26 cellular contexts compared by ENCODE assay signal in the genomic region with DNA sequence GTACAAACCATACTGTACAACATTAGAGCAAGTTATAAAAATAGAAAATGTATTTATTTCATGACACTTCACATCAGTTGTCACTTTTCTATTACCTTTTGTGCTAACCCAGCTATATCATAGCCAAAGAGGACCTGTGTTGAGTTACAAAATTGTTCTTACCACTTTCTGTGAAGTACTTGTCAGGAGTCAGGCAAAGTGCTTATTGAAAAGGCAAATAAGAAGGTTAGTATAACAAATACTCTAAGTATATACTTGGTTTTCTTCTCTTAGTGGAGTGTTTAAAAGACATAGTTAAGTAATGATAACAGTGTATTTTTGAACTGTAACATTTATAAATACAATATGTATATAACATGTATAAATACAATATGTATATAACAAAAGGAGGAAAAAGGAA.
"Had no signal": no experiment of that assay in that cellular context is flagged by ENCODE, and none has a peak within 500 bp of the region (broad histone marks: within the 10 kb centered on the region; RNA-seq: fewer than 3 reads in every experiment).

No MANE protein-coding gene starts in this region.

- ATAC-seq: activated T-helper 17 cell treated with anti-CD3 and anti-CD28 coated beads, Interleukin-2, amount 50 U/mL, for 72 hours; T-helper 17 cell had no signal

- H3K27me3 ChIP-seq: brain microvascular endothelial cell, colonic mucosa, esophagus squamous epithelium had no signal

- H3K9me3 ChIP-seq: colonic mucosa, esophagus squamous epithelium had no signal

- H3K4me1 ChIP-seq: colonic mucosa, esophagus squamous epithelium had no signal

- H3K27ac ChIP-seq: brain microvascular endothelial cell, colonic mucosa, epithelial cell of prostate, esophagus squamous epithelium, WERI-Rb-1 had no signal

- DNase-seq: activated B cell treated with CpG ODN at 0.5 μM for 24 hours; activated CD4-positive, alpha-beta T cell treated with anti-CD3 and anti-CD28 coated beads for 48 hours; activated CD4-positive, alpha-beta T cell treated with anti-CD3 and anti-CD28 coated beads, Interleukin-2, amount 50 U/mL, for 1 hour; activated CD4-positive, alpha-beta T cell treated with anti-CD3 and anti-CD28 coated beads, Interleukin-2, amount 50 U/mL, for 48 hours; activated CD8-positive, alpha-beta memory T cell treated with anti-CD3 and anti-CD28 coated beads for 24 hours; activated CD8-positive, alpha-beta T cell treated with anti-CD3 and anti-CD28 coated beads for 36 hours; activated effector memory CD4-positive, alpha-beta T cell treated with Interleukin-2 at 50 U/mL for 16 hours; activated gamma-delta T cell treated with Interleukin-2 at 50 U/mL for 16 hours; activated naive CD4-positive, alpha-beta T cell treated with anti-CD3 and anti-CD28 coated beads, Interleukin-2, amount 50 U/mL, for 16 hours; activated naive CD4-positive, alpha-beta T cell treated with Interleukin-2 at 50 U/mL for 16 hours; activated T-cell treated with anti-CD3 and anti-CD28 coated beads, Interleukin-2, amount 50 U/mL, for 4 hours; amniotic stem cell; anterior cingulate cortex; brain microvascular endothelial cell; caudate nucleus; colonic mucosa; effector CD8-positive, alpha-beta T cell; esophagus squamous epithelium; foreskin melanocyte; head of caudate nucleus; T-helper 1 cell; T-helper 17 cell; T1000; WERI-Rb-1 had no signal

- H3K4me3 ChIP-seq: colonic mucosa, esophagus squamous epithelium had no signal

- H3K36me3 ChIP-seq: brain microvascular endothelial cell, colonic mucosa, esophagus squamous epithelium, WERI-Rb-1 had no signal
